Comparison of ENCODE assay signal across 34 cellular contexts in genomic region chr2:120465701-120465988, GRCh38.
DNase-seq lines count a peak whose midpoint lies in the region; ATAC-seq, FAIRE-seq and TF ChIP-seq lines count a peak whose summit lies in the region.
"Had no signal": no experiment of that assay in that cellular context is flagged by ENCODE, and none has a peak within 500 bp of the region (broad histone marks: within the 10 kb centered on the region; RNA-seq: fewer than 3 reads in every experiment).

No MANE protein-coding gene starts in this region.

- in situ Hi-C loops in HepG2 (cut with HindIII; ENCODE audit: extremely low pct_ligation_motif_present, low pct_unique_long_range_greater_than_20kb), result no loop called here

- H3K27ac ChIP-seq in HepG2 (ENCODE audit: extremely low read length, insufficient read depth, low read length), result peak overlapping the region; percentile 95
- no peak overlapping the region for H3K27ac ChIP-seq in right lobe of liver
- H3K27ac ChIP-seq in astrocyte (ENCODE audit: low read depth, low read length), result no peak overlapping the region
- no peak overlapping the region for H3K27ac ChIP-seq in naive thymus-derived CD4-positive, alpha-beta T cell (ENCODE audit: low read depth, low read length)
- H3K27ac ChIP-seq: ascending aorta, cardiac muscle cell, coronary artery, Peyer's patch, spleen, thoracic aorta, vagina had no signal

- no peaks in the 10 kb centered on the region for H3K9me3 ChIP-seq in HepG2 (ENCODE audit: low read length)
- no peaks in the 10 kb centered on the region for H3K9me3 ChIP-seq in right lobe of liver
- no peaks in the 10 kb centered on the region for H3K9me3 ChIP-seq in astrocyte (ENCODE audit: insufficient read depth, low read depth, low read length)
- H3K9me3 ChIP-seq in naive thymus-derived CD4-positive, alpha-beta T cell (ENCODE audit: control insufficient read depth in 2 of 3, low read length in 3 of 3), result no peaks in the 10 kb centered on the region
- H3K9me3 ChIP-seq: ascending aorta, BE2C, Peyer's patch, spleen, thoracic aorta, vagina had no signal

- TF ChIP-seq EP300 in HepG2 (IDR thresholded peaks at IDR 0.05; ENCODE audit: low read depth in 2 of 2, low read length in 2 of 2), result no peak
- no peak for TF ChIP-seq EP300 in HepG2 (CRISPR knock-in tag; IDR thresholded peaks at IDR 0.05; ENCODE audit: borderline replicate concordance)

- no peak for FAIRE-seq in HepG2 (lab: Jason Lieb, UNC)
- no peak for FAIRE-seq in astrocyte (lab: Jason Lieb, UNC)
- FAIRE-seq: G401.6 had no signal

- H3K27me3 Mint-ChIP-seq in astrocyte (ENCODE audit: low read depth, unreplicated experiment), result peaks cover 65% of the 10 kb centered on the region
- H3K27me3 Mint-ChIP-seq in nephron (ENCODE audit: low read depth), result peaks cover 40% of the 10 kb centered on the region
- H3K27me3 Mint-ChIP-seq in naive thymus-derived CD4-positive, alpha-beta T cell, result peaks cover 0 to 14% (median 0%) of the 10 kb centered on the region in 5 donors
- H3K27me3 Mint-ChIP-seq: activated naive CD8-positive, alpha-beta T cell treated with anti-CD3 and anti-CD28 coated beads, Interleukin-2, amount 10 ng/mL, durations not matched to agents 7 days and 5 days; stimulated activated naive CD8-positive, alpha-beta T cell treated with anti-CD3 and anti-CD28 coated beads, Interleukin-15, Interleukin-2, amounts not matched to agents 100 ng/mL and 50 ng/mL, for 24 hours had no signal

- H3K4me1 Mint-ChIP-seq in astrocyte (ENCODE audit: low read depth, unreplicated experiment) (peaks cover 19% of the 10 kb centered on the region), nephron (peaks cover 28% of the 10 kb centered on the region)
- no peaks in the 10 kb centered on the region for H3K4me1 Mint-ChIP-seq in naive thymus-derived CD4-positive, alpha-beta T cell
- H3K4me1 Mint-ChIP-seq: activated naive CD8-positive, alpha-beta T cell treated with anti-CD3 and anti-CD28 coated beads, Interleukin-2, amount 10 ng/mL, durations not matched to agents 7 days and 5 days; CD8-positive, alpha-beta memory T cell had no signal

- H3K36me3 ChIP-seq in HepG2 (replicated peaks in 1 of 2; ENCODE audit: control insufficient read depth in 1 of 2, insufficient read depth in 2 of 2, low read length in 2 of 2) (no peaks in the 10 kb centered on the region), right lobe of liver (no peaks in the 10 kb centered on the region), astrocyte (ENCODE audit: insufficient read depth, low read length) (no peaks in the 10 kb centered on the region)
- no peaks in the 10 kb centered on the region for H3K36me3 ChIP-seq in naive thymus-derived CD4-positive, alpha-beta T cell (ENCODE audit: control insufficient read depth in 2 of 3, insufficient read depth in 3 of 3, low read length in 3 of 3)
- H3K36me3 ChIP-seq: ascending aorta, BE2C, cardiac muscle cell, Peyer's patch, spleen, thoracic aorta, vagina had no signal

- POLR2A ChIA-PET in HepG2 (lab: Yijun Ruan, JAX), result interaction anchor here (0.7 to 6.0 kb wide), 43 partner anchors 8 to 1184 kb away, joined by 3 to 159 read pairs (median 10); partner anchors contain the start of genes CLASP1 and RALB
- POLR2A ChIA-PET in naive thymus-derived CD4-positive, alpha-beta T cell (lab: Charles Lee), result no interaction called here

- H3K4me1 ChIP-seq in HepG2 (ENCODE audit: insufficient read depth, low read length) (peaks cover 71% of the 10 kb centered on the region), right lobe of liver (peaks cover 0 to 34% (median 12%) of the 10 kb centered on the region in 4 donors), astrocyte (ENCODE audit: insufficient read depth, low read length) (peaks cover 14% of the 10 kb centered on the region)
- H3K4me1 ChIP-seq in naive thymus-derived CD4-positive, alpha-beta T cell (ENCODE audit: control insufficient read depth in 2 of 2, insufficient read depth in 2 of 2, low read length in 2 of 2), result no peaks in the 10 kb centered on the region
- H3K4me1 ChIP-seq: BE2C, Peyer's patch had no signal

- TF ChIP-seq POLR2A in HepG2 (IDR thresholded peaks at IDR 0.05; ENCODE audit: insufficient read depth in 1 of 2, low read depth in 2 of 2, low read length in 2 of 2), result no peak
- TF ChIP-seq POLR2A in right lobe of liver (IDR thresholded peaks at IDR 0.05), result no peak

- H3K4me2 ChIP-seq in HepG2 (ENCODE audit: low read depth, low read length) (peak overlapping the region; percentile 98), astrocyte (ENCODE audit: low read length) (no peak overlapping the region)

- intact Hi-C loops in HepG2 (cut with micrococcal nuclease; ENCODE audit: unreplicated experiment), result no loop called here
- intact Hi-C loops in right lobe of liver (cut with DNase I), result no loop called here
- intact Hi-C loops in naive thymus-derived CD4-positive, alpha-beta T cell (cut with micrococcal nuclease), result no loop called here

- BruUV-seq in HepG2 (replicated peaks; lab: Mats Ljungman, UMichigan), result TSS peak; percentile 90

- WGBS in HepG2 (ENCODE audit: low lambda C conversion rate), result 3% methylated on average over 6 of the region's 6 CpGs
- 83% methylated on average over 2 of the region's 6 CpGs for WGBS in right lobe of liver (ENCODE audit: insufficient coverage, low coverage, low lambda C conversion rate, missing lambda C conversion rate)

- H3K4me3 ChIP-seq in HepG2 (replicated peaks in 1 of 3; ENCODE audit: insufficient read depth in 1 of 3, low read depth in 2 of 3, low read length in 3 of 3) (peak overlapping the region; percentile 51 to 73 (median 57)), right lobe of liver (no peak overlapping the region), astrocyte (ENCODE audit: insufficient read depth, low read depth, low read length) (no peak overlapping the region)
- no peak overlapping the region for H3K4me3 ChIP-seq in naive thymus-derived CD4-positive, alpha-beta T cell (ENCODE audit: low read length)
- H3K4me3 ChIP-seq: ascending aorta, cardiac muscle cell, coronary artery, Peyer's patch, spleen, thoracic aorta, vagina had no signal

- no peak overlapping the region for H3K4me3 Mint-ChIP-seq in astrocyte (ENCODE audit: unreplicated experiment)
- H3K4me3 Mint-ChIP-seq in nephron, result peak overlapping the region in 2 of 3 experiments; percentile 34 to 42
- H3K4me3 Mint-ChIP-seq in naive thymus-derived CD4-positive, alpha-beta T cell, result no peak overlapping the region
- H3K4me3 Mint-ChIP-seq: activated naive CD8-positive, alpha-beta T cell treated with anti-CD3 and anti-CD28 coated beads, Interleukin-2, amount 10 ng/mL, durations not matched to agents 7 days and 5 days; CD8-positive, alpha-beta memory T cell; natural killer cell treated with Interleukin-12 subunit alpha and Interleukin-12 subunit beta and Interleukin-15 and Interleukin-18, amount 100 ng/mL, for 72 hours; stimulated activated naive CD8-positive, alpha-beta T cell treated with anti-CD3 and anti-CD28 coated beads, Interleukin-15, Interleukin-2, amounts not matched to agents 100 ng/mL and 50 ng/mL, for 24 hours had no signal

- no peaks in the 10 kb centered on the region for H3K36me3 Mint-ChIP-seq in astrocyte (ENCODE audit: low read depth, unreplicated experiment)
- H3K36me3 Mint-ChIP-seq in nephron (ENCODE audit: low read depth), result no peaks in the 10 kb centered on the region
- no peaks in the 10 kb centered on the region for H3K36me3 Mint-ChIP-seq in naive thymus-derived CD4-positive, alpha-beta T cell
- H3K36me3 Mint-ChIP-seq: activated naive CD8-positive, alpha-beta T cell treated with anti-CD3 and anti-CD28 coated beads, Interleukin-2, amount 10 ng/mL, durations not matched to agents 7 days and 5 days; CD8-positive, alpha-beta memory T cell; natural killer cell treated with Interleukin-12 subunit alpha and Interleukin-12 subunit beta and Interleukin-15 and Interleukin-18, amount 100 ng/mL, for 72 hours had no signal

- TF ChIP-seq CTCF in HepG2 (CRISPR knock-in tag; IDR thresholded peaks at IDR 0.05) (0 out of 2 replicates have a peak, but pooled peaks have one; percentile 21), right lobe of liver (IDR thresholded peaks at IDR 0.05) (no peak), astrocyte (IDR thresholded peaks at IDR 0.05; ENCODE audit: insufficient read depth, low read depth, low read length) (no peak), nephron (IDR thresholded peaks at IDR 0.05; ENCODE audit: unreplicated experiment in 3 of 3) (no peak)

- H3K27me3 ChIP-seq in HepG2 (ENCODE audit: control insufficient read depth in 1 of 2, insufficient read depth in 2 of 2, low read length in 2 of 2), result no peaks in the 10 kb centered on the region
- no peaks in the 10 kb centered on the region for H3K27me3 ChIP-seq in right lobe of liver
- peaks cover 2% of the 10 kb centered on the region for H3K27me3 ChIP-seq in astrocyte (ENCODE audit: insufficient read depth, low read length)
- no peaks in the 10 kb centered on the region for H3K27me3 ChIP-seq in naive thymus-derived CD4-positive, alpha-beta T cell (ENCODE audit: control insufficient read depth in 2 of 2, insufficient read depth in 2 of 2, low read length in 2 of 2)
- H3K27me3 ChIP-seq: ascending aorta, BE2C, Peyer's patch, vagina had no signal

- CTCF ChIA-PET in HepG2 (lab: Yijun Ruan, JAX; ENCODE audit: low intra/inter-chr PET ratio, low total read pairs), result interaction anchor here (1.1 kb wide), 1 partner anchor 88 kb away, joined by 3 read pairs; no protein-coding TSS in a partner anchor
- CTCF ChIA-PET in naive thymus-derived CD4-positive, alpha-beta T cell (lab: Charles Lee), result no interaction called here

- H3K9ac ChIP-seq in HepG2 (ENCODE audit: insufficient read depth, low read depth, low read length), result peak overlapping the region; percentile 88
- H3K9ac ChIP-seq in astrocyte (ENCODE audit: low read length), result no peak overlapping the region

- no peaks in the 10 kb centered on the region for H3K79me2 ChIP-seq in HepG2 (ENCODE audit: insufficient read depth, low read length)
- H3K79me2 ChIP-seq in astrocyte (ENCODE audit: insufficient read depth, low read length), result no peaks in the 10 kb centered on the region

- no peak overlapping the region for H2AFZ ChIP-seq in HepG2 (ENCODE audit: low read length)
- H2AFZ ChIP-seq in astrocyte (ENCODE audit: low read depth, low read length), result peak overlapping the region; percentile 23

- H4K20me1 ChIP-seq in HepG2 (ENCODE audit: insufficient read depth, low read length), result no peaks in the 10 kb centered on the region
- no peaks in the 10 kb centered on the region for H4K20me1 ChIP-seq in astrocyte (ENCODE audit: insufficient read depth, low read length)

- peak; percentile 39 for ATAC-seq in HepG2
- ATAC-seq in right lobe of liver, result no peak
- no peak for ATAC-seq in HG03520 (IDR thresholded peaks at IDR 0.05; ENCODE audit: unreplicated experiment)
- no peak for ATAC-seq in naive thymus-derived CD4-positive, alpha-beta T cell

- DNase-seq in HepG2 (ENCODE audit: low spot score), result no peak
- no peak for DNase-seq in right lobe of liver
- no peak for DNase-seq in astrocyte (ENCODE audit: low read depth)
- no peak for DNase-seq in NCI-H82 treated with DMSO at 0.1 percent for 48 hours (lab: John Stamatoyannopoulos, UW; ENCODE audit: unreplicated experiment)
- no peak for DNase-seq in NCI-H524 (lab: John Stamatoyannopoulos, UW)
- no peak for DNase-seq in naive thymus-derived CD4-positive, alpha-beta T cell
- DNase-seq: ACHN; activated CD4-positive, alpha-beta T cell treated with anti-CD3 and anti-CD28 coated beads, Interleukin-2, amount 50 U/mL, for 48 hours; activated CD4-positive, CD25-positive, alpha-beta regulatory T cell treated with anti-CD3 and anti-CD28 coated beads, Interleukin-2, amount 50 U/mL, for 72 hours; activated gamma-delta T cell treated with Interleukin-2 at 50 U/mL for 16 hours; activated naive CD8-positive, alpha-beta T cell treated with anti-CD3 and anti-CD28 coated beads, Interleukin-2, amount 10 ng/mL, durations not matched to agents 7 days and 5 days; activated T-cell treated with anti-CD3 and anti-CD28 coated beads, Interleukin-2, amount 50 U/mL, for 48 hours; BE2C; effector memory CD4-positive, alpha-beta T cell; erythroblast; KBM-7; NCI-H1105 treated with DMSO at 0.1 percent for 48 hours; right cardiac atrium; SHP77; stimulated activated CD4-positive, alpha-beta T cell treated with anti-CD3 and anti-CD28 coated beads, Interleukin-2, amount 100 ng/mL, for 24 hours; T-helper 2 cell had no signal

- peaks cover 2% of the 10 kb centered on the region for H3K9me3 Mint-ChIP-seq in astrocyte (ENCODE audit: unreplicated experiment)
- peaks cover 2% of the 10 kb centered on the region for H3K9me3 Mint-ChIP-seq in nephron
- no peaks in the 10 kb centered on the region for H3K9me3 Mint-ChIP-seq in naive thymus-derived CD4-positive, alpha-beta T cell
- H3K9me3 Mint-ChIP-seq: activated naive CD8-positive, alpha-beta T cell treated with anti-CD3 and anti-CD28 coated beads, Interleukin-2, amount 10 ng/mL, durations not matched to agents 7 days and 5 days; CD8-positive, alpha-beta memory T cell; natural killer cell treated with Interleukin-12 subunit alpha and Interleukin-12 subunit beta and Interleukin-15 and Interleukin-18, amount 100 ng/mL, for 72 hours; stimulated activated naive CD8-positive, alpha-beta T cell treated with anti-CD3 and anti-CD28 coated beads, Interleukin-15, Interleukin-2, amounts not matched to agents 100 ng/mL and 50 ng/mL, for 24 hours had no signal

- peak overlapping the region; percentile 18 for H3K27ac Mint-ChIP-seq in astrocyte (ENCODE audit: unreplicated experiment)
- peak overlapping the region in 1 of 3 experiments; percentile 55 for H3K27ac Mint-ChIP-seq in nephron
- H3K27ac Mint-ChIP-seq in naive thymus-derived CD4-positive, alpha-beta T cell, result no peak overlapping the region
- H3K27ac Mint-ChIP-seq: activated naive CD8-positive, alpha-beta T cell treated with anti-CD3 and anti-CD28 coated beads, Interleukin-2, amount 10 ng/mL, durations not matched to agents 7 days and 5 days; CD8-positive, alpha-beta memory T cell; natural killer cell treated with Interleukin-12 subunit alpha and Interleukin-12 subunit beta and Interleukin-15 and Interleukin-18, amount 100 ng/mL, for 72 hours; stimulated activated naive CD8-positive, alpha-beta T cell treated with anti-CD3 and anti-CD28 coated beads, Interleukin-15, Interleukin-2, amounts not matched to agents 100 ng/mL and 50 ng/mL, for 24 hours had no signal

- TF ChIP-seq RAD21 in HepG2 (CRISPR knock-in tag; IDR thresholded peaks at IDR 0.05), result no peak

Comparison
In these comparisons a context has a peak if more than half of its experiments do, and no peak if none do; other contexts are left out.
1. H3K4me3 ChIP-seq: peak in HepG2 (3 of 3); none in right lobe of liver (0 of 3), astrocyte (single experiment) and naive thymus-derived CD4-positive, alpha-beta T cell (single experiment).
2. H3K4me3 Mint-ChIP-seq: peak in nephron (2 of 3); none in astrocyte (single experiment) and naive thymus-derived CD4-positive, alpha-beta T cell (0 of 10).